ENCODE assay signal across 10 cellular contexts in genomic region chr7:130994378-130995115, GRCh38.
DNase-seq lines count a peak whose midpoint lies in the region; ATAC-seq and TF ChIP-seq lines count a peak whose summit lies in the region.
"Had no signal": no experiment of that assay in that cellular context is flagged by ENCODE, and none has a peak within 500 bp of the region (broad histone marks: within the 10 kb centered on the region; RNA-seq: fewer than 3 reads in every experiment).

No MANE protein-coding gene starts in this region.

- H3K27ac ChIP-seq in spleen = peak overlapping the region; percentile 0 to 67 (median 48)
- H3K27ac ChIP-seq: PC-9 had no signal

- ATAC-seq in left colon = peak; percentile 22
- ATAC-seq in GM18858 (IDR thresholded peaks at IDR 0.05; ENCODE audit: unreplicated experiment) = no peak

- WGBS in spleen, 5 donors = 55 to 81% (median 77%) methylated on average over 13 of the region's 13 CpGs

- no peak for TF ChIP-seq POLR2A in spleen (IDR thresholded peaks at IDR 0.05)

- DNase-seq in HT-29 (ENCODE audit: low spot score) (peak; percentile 34), amniotic epithelial cell (ENCODE audit: low read depth) (peak; percentile 87), left colon (peak; percentile 32 to 60), spleen (no peak), NCI-H526 (lab: John Stamatoyannopoulos, UW) (no peak), NCI-H2081 treated with DMSO at 0.1 percent for 48 hours (lab: John Stamatoyannopoulos, UW) (no peak), NK-92 (lab: John Stamatoyannopoulos, UW; ENCODE audit: unreplicated experiment) (no peak)
- DNase-seq: PC-9, retina had no signal

- peaks cover 60 to 99% (median 91%) of the 10 kb centered on the region in 6 donors for H3K4me1 ChIP-seq in spleen

- no peaks in the 10 kb centered on the region for H3K27me3 ChIP-seq in spleen (replicated peaks in 1 of 7)

- no peaks in the 10 kb centered on the region for H3K9me3 ChIP-seq in spleen

- intact Hi-C loops in left colon (cut with DNase I, micrococcal nuclease) (no loop called here), spleen (cut with DNase I; ENCODE audit: low total_unique reads) (no loop called here)

- TF ChIP-seq CTCF in spleen (IDR thresholded peaks at IDR 0.05 in 8 of 11, conservative IDR thresholded peaks at IDR 0.05 in 3 of 11) = no peak

- H3K4me3 ChIP-seq in spleen = no peak overlapping the region
- H3K4me3 ChIP-seq: PC-9 had no signal

- H3K36me3 ChIP-seq in spleen = peaks cover 0 to 42% (median 0%) of the 10 kb centered on the region in 6 donors

Comparison
In these comparisons a context has a peak if more than half of its experiments do, and no peak if none do; other contexts are left out.
1. DNase-seq: peak in HT-29 (single experiment), amniotic epithelial cell (single experiment) and left colon (2 of 2); none in spleen (single experiment), NCI-H526 (0 of 2), NCI-H2081 treated with DMSO at 0.1 percent for 48 hours (single experiment) and NK-92 (single experiment).